8 cellular contexts compared by ENCODE assay signal in genomic region chr1:155167166-155168104, GRCh38. TPM values are rescaled to one million over a fixed set of nuclear protein-coding genes. Genes with fewer than 3 reads are reported as not detected.
DNase-seq lines count a peak whose midpoint lies in the region; ATAC-seq, FAIRE-seq and TF ChIP-seq lines count a peak whose summit lies in the region.

No MANE protein-coding gene starts in this region.

- ATAC-seq in GM18502 (IDR thresholded peaks at IDR 0.05; ENCODE audit: poor library complexity, unreplicated experiment) (peak; percentile 55), GM18520 (IDR thresholded peaks at IDR 0.05; ENCODE audit: unreplicated experiment) (no peak)

- TF ChIP-seq POLR2A in NB4 (IDR thresholded peaks at IDR 0.05; ENCODE audit: extremely low read depth, insufficient read length) = no peak

- in situ Hi-C loops in SK-MEL-5 (cut with HindIII; ENCODE audit: low pct_unique_long_range_greater_than_20kb, low sequenced_read_pairs) = no loop called here

- TF ChIP-seq CTCF in NB4 (IDR thresholded peaks at IDR 0.05; ENCODE audit: low read depth, low read length) = peak; percentile 80

- DNase-seq in NB4 (ENCODE audit: low read depth) = peak; percentile 91
- peak; percentile 92 for DNase-seq in SK-MEL-5 (ENCODE audit: low read depth, low spot score)
- peak; percentile 84 for DNase-seq in activated naive CD4-positive, alpha-beta T cell treated with Interleukin-2 at 50 U/mL for 16 hours
- peak; percentile 72 to 76 for DNase-seq in frontal cortex (ENCODE audit: low spot score in 2 of 2)
- DNase-seq in non-pigmented ciliary epithelial cell (ENCODE audit: low read depth) = peak; percentile 41
- DNase-seq in stromal cell of bone marrow (ENCODE audit: low read depth) = peak; percentile 56

- FAIRE-seq in frontal cortex (lab: Jason Lieb, UNC) = no peak

- no peak overlapping the region for H3K4me3 ChIP-seq in NB4 (ENCODE audit: low read depth, low read length)

RNA-seq across cellular contexts. Expression of gene KRTCAP2, which starts 5.7 kb away (rescaled TPM):
- 326 and 369 TPM in 2 replicates for total RNA-seq in SK-MEL-5 (2014; rRNA removed; shearing (Covaris generic))
- polyA plus RNA-seq in SK-MEL-5 (2015; cell fraction: cytosol; rRNA removed) = 329 and 572 TPM in 2 replicates
- polyA plus RNA-seq in SK-MEL-5 (2015; cell fraction: nucleus; rRNA removed) = 87.2 and 116 TPM in 2 replicates
- total RNA-seq in frontal cortex = 74.6 TPM

RNA-seq across cellular contexts. Expression of gene TRIM46, which starts 6.2 kb away (rescaled TPM):
- total RNA-seq in SK-MEL-5 (2014; rRNA removed; shearing (Covaris generic)) = 0.85 and 1.3 TPM in 2 replicates
- 1.4 and 2.1 TPM in 2 replicates for polyA plus RNA-seq in SK-MEL-5 (2015; cell fraction: cytosol; rRNA removed)
- 5.1 and 6.7 TPM in 2 replicates for polyA plus RNA-seq in SK-MEL-5 (2015; cell fraction: nucleus; rRNA removed)
- 21.2 TPM for total RNA-seq in frontal cortex

RNA-seq across cellular contexts. Expression of gene DPM3, which starts 27.1 kb away (rescaled TPM):
- 28.5 and 36.9 TPM in 2 replicates for total RNA-seq in SK-MEL-5 (2014; rRNA removed; shearing (Covaris generic))
- 34.7 and 122 TPM in 2 replicates for polyA plus RNA-seq in SK-MEL-5 (2015; cell fraction: cytosol; rRNA removed)
- 16.6 and 27.6 TPM in 2 replicates for polyA plus RNA-seq in SK-MEL-5 (2015; cell fraction: nucleus; rRNA removed)
- 15.1 TPM for total RNA-seq in frontal cortex

RNA-seq across cellular contexts. Expression of gene SLC50A1, which starts 31.8 kb away (rescaled TPM):
- 57.4 and 61.6 TPM in 2 replicates for total RNA-seq in SK-MEL-5 (2014; rRNA removed; shearing (Covaris generic))
- polyA plus RNA-seq in SK-MEL-5 (2015; cell fraction: cytosol; rRNA removed) = 53.0 and 66.4 TPM in 2 replicates
- polyA plus RNA-seq in SK-MEL-5 (2015; cell fraction: nucleus; rRNA removed) = 47.5 and 70.9 TPM in 2 replicates
- 4.9 TPM for total RNA-seq in frontal cortex

RNA-seq across cellular contexts. Expression of gene EFNA1, which starts 39.8 kb away (rescaled TPM):
- total RNA-seq in SK-MEL-5 (2014; rRNA removed; shearing (Covaris generic)) = 25.3 and 25.7 TPM in 2 replicates
- polyA plus RNA-seq in SK-MEL-5 (2015; cell fraction: cytosol; rRNA removed) = 61.8 and 65.8 TPM in 2 replicates
- 63.8 and 73.2 TPM in 2 replicates for polyA plus RNA-seq in SK-MEL-5 (2015; cell fraction: nucleus; rRNA removed)
- 4.1 TPM for total RNA-seq in frontal cortex

Comparison
In these comparisons a context has a peak if more than half of its experiments do, and no peak if none do; other contexts are left out.
1. DNase-seq: peak in every context shown above with its lines; median percentile 92 in SK-MEL-5; 91 in NB4; 84 in activated naive CD4-positive, alpha-beta T cell treated with Interleukin-2 at 50 U/mL for 16 hours; 74 in frontal cortex; 56 in stromal cell of bone marrow; 41 in non-pigmented ciliary epithelial cell.